9 cellular contexts compared by ENCODE assay signal in genomic region chr1:221714227-221715116, GRCh38. TPM values are rescaled to one million over a fixed set of nuclear protein-coding genes. Genes with fewer than 3 reads are reported as not detected.
DNase-seq lines count a peak whose midpoint lies in the region; ATAC-seq and TF ChIP-seq lines count a peak whose summit lies in the region.
"Had no signal": no experiment of that assay in that cellular context is flagged by ENCODE, and none has a peak within 500 bp of the region (broad histone marks: within the 10 kb centered on the region; RNA-seq: fewer than 3 reads in every experiment).

No MANE protein-coding gene starts in this region.

- H3K27me3 Mint-ChIP-seq in dendritic cell treated with granulocyte-macrophage colony-stimulating factor and Interleukin-4, amounts not matched to agents 40 ng/mL and 50 ng/mL, for 4 days, result no peaks in the 10 kb centered on the region
- H3K27me3 Mint-ChIP-seq in naive thymus-derived CD8-positive, alpha-beta T cell, result peaks cover 0 to 22% (median 3%) of the 10 kb centered on the region in 5 donors

- H3K4me3 ChIP-seq in HL-60 (replicated peaks; ENCODE audit: insufficient read depth, low read length) (no peak overlapping the region), retinal pigment epithelial cell (ENCODE audit: low read length) (no peak overlapping the region)

- H3K27ac ChIP-seq in HL-60 (replicated peaks), result peak overlapping the region; percentile 9
- H3K27ac ChIP-seq: neutrophil had no signal

- H3K4me1 Mint-ChIP-seq in dendritic cell treated with granulocyte-macrophage colony-stimulating factor and Interleukin-4, amounts not matched to agents 40 ng/mL and 50 ng/mL, for 4 days (ENCODE audit: low read depth), result peaks cover 80% of the 10 kb centered on the region
- H3K4me1 Mint-ChIP-seq in naive thymus-derived CD8-positive, alpha-beta T cell, result peaks cover 30 to 89% (median 66%) of the 10 kb centered on the region in 4 donors

- no peak for DNase-seq in HL-60 (ENCODE audit: low read depth in 1 of 2, low spot score in 1 of 2)
- DNase-seq in NCI-H510A (lab: John Stamatoyannopoulos, UW), result peak; percentile 92
- peak; percentile 77 for DNase-seq in retinal pigment epithelial cell (ENCODE audit: low read depth)
- DNase-seq in naive thymus-derived CD8-positive, alpha-beta T cell, result no peak
- DNase-seq in stimulated activated CD4-positive, alpha-beta T cell treated with anti-CD3 and anti-CD28 coated beads, Interleukin-15, amount 100 ng/mL, for 24 hours, result no peak

- no peaks in the 10 kb centered on the region for H3K36me3 Mint-ChIP-seq in dendritic cell treated with granulocyte-macrophage colony-stimulating factor and Interleukin-4, amounts not matched to agents 40 ng/mL and 50 ng/mL, for 4 days (ENCODE audit: low read depth)
- peaks cover 0 to 2% (median 0%) of the 10 kb centered on the region in 3 donors for H3K36me3 Mint-ChIP-seq in naive thymus-derived CD8-positive, alpha-beta T cell

- no peak overlapping the region for H3K4me3 Mint-ChIP-seq in dendritic cell treated with granulocyte-macrophage colony-stimulating factor and Interleukin-4, amounts not matched to agents 40 ng/mL and 50 ng/mL, for 4 days
- H3K4me3 Mint-ChIP-seq in naive thymus-derived CD8-positive, alpha-beta T cell, result peak overlapping the region in 1 of 10 donors; percentile 27

- no peak for ATAC-seq in naive thymus-derived CD8-positive, alpha-beta T cell
- no peak for ATAC-seq in HG03097 (IDR thresholded peaks at IDR 0.05; ENCODE audit: low FRiP score, unreplicated experiment)
- ATAC-seq: Right ventricle myocardium inferior had no signal

- no peaks in the 10 kb centered on the region for H3K9me3 Mint-ChIP-seq in dendritic cell treated with granulocyte-macrophage colony-stimulating factor and Interleukin-4, amounts not matched to agents 40 ng/mL and 50 ng/mL, for 4 days
- H3K9me3 Mint-ChIP-seq in naive thymus-derived CD8-positive, alpha-beta T cell, result no peaks in the 10 kb centered on the region

- intact Hi-C loops in dendritic cell treated with granulocyte-macrophage colony-stimulating factor and Interleukin-4, amounts not matched to agents 40 ng/mL and 50 ng/mL, for 4 days (cut with micrococcal nuclease), result no loop called here

- POLR2A ChIA-PET in naive thymus-derived CD8-positive, alpha-beta T cell (lab: Charles Lee), result interaction anchor here (0.6 to 2.5 kb wide), 3 partner anchors 26 to 1515 kb away, joined by 3 to 35 read pairs (median 3); partner anchors contain the start of gene DUSP10

- peak overlapping the region; percentile 11 for H3K27ac Mint-ChIP-seq in dendritic cell treated with granulocyte-macrophage colony-stimulating factor and Interleukin-4, amounts not matched to agents 40 ng/mL and 50 ng/mL, for 4 days
- peak overlapping the region in 3 of 10 donors; percentile 17 to 39 (median 21) for H3K27ac Mint-ChIP-seq in naive thymus-derived CD8-positive, alpha-beta T cell

- TF ChIP-seq CTCF in HL-60 (IDR thresholded peaks at IDR 0.05; ENCODE audit: insufficient read depth, low read length), result no peak
- TF ChIP-seq CTCF in retinal pigment epithelial cell (conservative IDR thresholded peaks at IDR 0.05; ENCODE audit: low read depth, low read length), result no peak

- no peaks in the 10 kb centered on the region for H3K27me3 ChIP-seq in HL-60 (ENCODE audit: insufficient read depth, poor library complexity, severe bottlenecking)
- H3K27me3 ChIP-seq: neutrophil had no signal

RNA-seq across cellular contexts. Expression of gene DUSP10, which starts 27.4 kb away (rescaled TPM):
- 1 to 10 TPM; 2.7 to 4.2 TPM for total RNA-seq in naive thymus-derived CD8-positive, alpha-beta T cell
- 1 to 10 TPM; 1.4 to 4.4 (median 2.5) TPM for polyA plus RNA-seq in naive thymus-derived CD8-positive, alpha-beta T cell

Comparison
In these comparisons a context has a peak if more than half of its experiments do, and no peak if none do; other contexts are left out.
1. DNase-seq: peak in NCI-H510A (single experiment) and retinal pigment epithelial cell (single experiment); none in HL-60 (0 of 2), naive thymus-derived CD8-positive, alpha-beta T cell (0 of 10) and stimulated activated CD4-positive, alpha-beta T cell treated with anti-CD3 and anti-CD28 coated beads, Interleukin-15, amount 100 ng/mL, for 24 hours (single experiment).